Comparison of ENCODE assay signal across 12 cellular contexts in genomic region chr2:155815275-155815674, GRCh38.
"Had no signal": no experiment of that assay in that cellular context is flagged by ENCODE, and none has a peak within 500 bp of the region (broad histone marks: within the 10 kb centered on the region; RNA-seq: fewer than 3 reads in every experiment).

No MANE protein-coding gene starts in this region.

- H3K27me3 ChIP-seq: esophagus squamous epithelium, hepatocyte, tibial nerve, uterus had no signal

- H3K9me3 ChIP-seq: uterus had no signal

- ATAC-seq: right cardiac atrium had no signal

- H3K27ac ChIP-seq: esophagus squamous epithelium, hepatocyte, tibial nerve, uterus had no signal

- DNase-seq: activated CD4-positive, alpha-beta T cell treated with anti-CD3 and anti-CD28 coated beads, Interleukin-2, amount 50 U/mL, for 48 hours; activated T-cell treated with anti-CD3 and anti-CD28 coated beads for 4 hours; dermis blood vessel endothelial cell; effector memory CD4-positive, alpha-beta T cell; esophagus squamous epithelium; naive B cell; right cardiac atrium; stimulated activated CD4-positive, alpha-beta T cell treated with anti-CD3 and anti-CD28 coated beads, Interleukin-2, amount 100 ng/mL, for 24 hours; uterus had no signal

- H3K36me3 ChIP-seq: esophagus squamous epithelium, uterus had no signal

- H3K4me1 ChIP-seq: esophagus squamous epithelium, tibial nerve, uterus had no signal

- H3K4me3 ChIP-seq: esophagus squamous epithelium, hepatocyte, mucosa of descending colon, tibial nerve, uterus had no signal
